In genomic region chr18:9866627-9867453, GRCh38 we compare ENCODE assay signal across 19 cellular contexts. TPM values are rescaled to one million over a fixed set of nuclear protein-coding genes. Genes with fewer than 3 reads are reported as not detected.
DNase-seq lines count a peak whose midpoint lies in the region; ATAC-seq, FAIRE-seq and TF ChIP-seq lines count a peak whose summit lies in the region.
"Had no signal": no experiment of that assay in that cellular context is flagged by ENCODE, and none has a peak within 500 bp of the region (broad histone marks: within the 10 kb centered on the region; RNA-seq: fewer than 3 reads in every experiment).

No MANE protein-coding gene starts in this region.

- H3K9me3 ChIP-seq in right lobe of liver (no peaks in the 10 kb centered on the region), HepG2 (ENCODE audit: low read length) (peaks cover 15% of the 10 kb centered on the region), upper lobe of right lung (no peaks in the 10 kb centered on the region)

- WGBS in right lobe of liver (ENCODE audit: insufficient coverage, low coverage, low lambda C conversion rate, missing lambda C conversion rate), result 86% methylated on average over 5 of the region's 6 CpGs
- 89% methylated on average over 4 of the region's 6 CpGs for WGBS in HepG2 (ENCODE audit: low lambda C conversion rate)

- CTCF ChIA-PET in HepG2 (lab: Yijun Ruan, JAX; ENCODE audit: low intra/inter-chr PET ratio, low total read pairs), result no interaction called here

- H2AFZ ChIP-seq in HepG2 (ENCODE audit: low read length), result no peak overlapping the region

- POLR2A ChIA-PET in HepG2 (lab: Yijun Ruan, JAX), result no interaction called here

- TF ChIP-seq EP300 in HepG2 (IDR thresholded peaks at IDR 0.05; ENCODE audit: low read depth in 2 of 2, low read length in 2 of 2) (no peak), HepG2 (CRISPR knock-in tag; IDR thresholded peaks at IDR 0.05; ENCODE audit: borderline replicate concordance) (no peak)

- TF ChIP-seq CTCF in right lobe of liver (IDR thresholded peaks at IDR 0.05), result no peak
- TF ChIP-seq CTCF in HepG2 (CRISPR knock-in tag; IDR thresholded peaks at IDR 0.05), result no peak
- no peak for TF ChIP-seq CTCF in bronchial epithelial cell (IDR thresholded peaks at IDR 0.05; ENCODE audit: insufficient read depth, low read length, severe bottlenecking)
- TF ChIP-seq CTCF in upper lobe of right lung (IDR thresholded peaks at IDR 0.05), result no peak

- H3K4me2 ChIP-seq in HepG2 (ENCODE audit: low read depth, low read length), result no peak overlapping the region
- H3K4me2 ChIP-seq: KMS-11 had no signal

- H3K9ac ChIP-seq in HepG2 (ENCODE audit: insufficient read depth, low read depth, low read length), result no peak overlapping the region
- H3K9ac ChIP-seq: BLaER1 treated with 17β-estradiol and CSF1 and Interleukin-3, amounts not matched to agents 10 nM and 100 nM; KMS-11 had no signal

- peak in 3 of 4 donors; percentile 50 to 68 (median 60) for ATAC-seq in right lobe of liver
- no peak for ATAC-seq in HepG2
- peak; percentile 77 for ATAC-seq in upper lobe of right lung
- ATAC-seq in GM18505 (IDR thresholded peaks at IDR 0.05; ENCODE audit: unreplicated experiment), result no peak
- ATAC-seq in HG03097 (IDR thresholded peaks at IDR 0.05; ENCODE audit: low FRiP score, unreplicated experiment), result no peak

- DNase-seq in right lobe of liver, result peak in 1 of 3 donors; percentile 42
- DNase-seq in HepG2 (ENCODE audit: low spot score), result no peak
- peak; percentile 49 for DNase-seq in bronchial epithelial cell (ENCODE audit: low read depth)
- peak; percentile 86 for DNase-seq in kidney glomerular epithelial cell (lab: John Stamatoyannopoulos, UW)
- DNase-seq in upper lobe of right lung, result peak; percentile 75
- DNase-seq in NCI-H1436 (lab: John Stamatoyannopoulos, UW), result no peak
- DNase-seq: 8988T, DMS153, GOT3, NCI-H1105 treated with DMSO at 0.1 percent for 48 hours, NCI-H187 treated with DMSO at 0.1 percent for 48 hours, NCI-H446, NCI-H774, SIG-M5 had no signal

- intact Hi-C loops in right lobe of liver (cut with DNase I), result no loop called here
- intact Hi-C loops in HepG2 (cut with micrococcal nuclease; ENCODE audit: unreplicated experiment), result no loop called here
- intact Hi-C loops in upper lobe of right lung (cut with DNase I), result no loop called here

- H3K27ac ChIP-seq in right lobe of liver (no peak overlapping the region), HepG2 (ENCODE audit: extremely low read length, insufficient read depth, low read length) (no peak overlapping the region), upper lobe of right lung (no peak overlapping the region)
- H3K27ac ChIP-seq: BLaER1 treated with 17β-estradiol and CSF1 and Interleukin-3, amounts not matched to agents 10 nM and 100 nM; KMS-11 had no signal

- H3K27me3 ChIP-seq in right lobe of liver (no peaks in the 10 kb centered on the region), HepG2 (ENCODE audit: control insufficient read depth in 1 of 2, insufficient read depth in 2 of 2, low read length in 2 of 2) (no peaks in the 10 kb centered on the region), bronchial epithelial cell (ENCODE audit: control insufficient read depth, insufficient read depth, low read length) (no peaks in the 10 kb centered on the region), upper lobe of right lung (no peaks in the 10 kb centered on the region)
- H3K27me3 ChIP-seq: BLaER1 treated with 17β-estradiol and CSF1 and Interleukin-3, amounts not matched to agents 10 nM and 100 nM had no signal

- no peak for TF ChIP-seq RAD21 in HepG2 (CRISPR knock-in tag; IDR thresholded peaks at IDR 0.05)

- no peaks in the 10 kb centered on the region for H3K36me3 ChIP-seq in right lobe of liver
- no peaks in the 10 kb centered on the region for H3K36me3 ChIP-seq in HepG2 (replicated peaks in 1 of 2; ENCODE audit: control insufficient read depth in 1 of 2, insufficient read depth in 2 of 2, low read length in 2 of 2)
- no peaks in the 10 kb centered on the region for H3K36me3 ChIP-seq in bronchial epithelial cell (ENCODE audit: control insufficient read depth, insufficient read depth, low read length)
- no peaks in the 10 kb centered on the region for H3K36me3 ChIP-seq in upper lobe of right lung

- in situ Hi-C loops in HepG2 (cut with HindIII; ENCODE audit: extremely low pct_ligation_motif_present, low pct_unique_long_range_greater_than_20kb), result no loop called here

- H3K79me2 ChIP-seq in HepG2 (ENCODE audit: insufficient read depth, low read length), result no peaks in the 10 kb centered on the region

- no TSS peak for BruUV-seq in HepG2 (replicated peaks; lab: Mats Ljungman, UMichigan)

- H4K20me1 ChIP-seq in HepG2 (ENCODE audit: insufficient read depth, low read length), result no peaks in the 10 kb centered on the region
- H4K20me1 ChIP-seq: BLaER1 treated with 17β-estradiol and CSF1 and Interleukin-3, amounts not matched to agents 10 nM and 100 nM had no signal

- H3K4me1 ChIP-seq in right lobe of liver (peaks cover 0 to 10% (median 0%) of the 10 kb centered on the region in 4 donors), HepG2 (ENCODE audit: insufficient read depth, low read length) (peaks cover 35% of the 10 kb centered on the region), upper lobe of right lung (peaks cover 9% of the 10 kb centered on the region)

- FAIRE-seq in HepG2 (lab: Jason Lieb, UNC) (no peak), bronchial epithelial cell (lab: Jason Lieb, UNC) (no peak)
- FAIRE-seq: RCC 7860 had no signal

- no peak for TF ChIP-seq POLR2A in right lobe of liver (IDR thresholded peaks at IDR 0.05)
- TF ChIP-seq POLR2A in HepG2 (IDR thresholded peaks at IDR 0.05; ENCODE audit: insufficient read depth in 1 of 2, low read depth in 2 of 2, low read length in 2 of 2), result no peak
- TF ChIP-seq POLR2A in GM18505 (IDR thresholded peaks at IDR 0.05; ENCODE audit: borderline replicate concordance, extremely low read depth, insufficient read depth, insufficient read length), result no peak

- H3K4me3 ChIP-seq in right lobe of liver (no peak overlapping the region), HepG2 (replicated peaks in 1 of 3; ENCODE audit: insufficient read depth in 1 of 3, low read depth in 2 of 3, low read length in 3 of 3) (no peak overlapping the region), bronchial epithelial cell (ENCODE audit: low read depth, low read length) (no peak overlapping the region), upper lobe of right lung (no peak overlapping the region)
- H3K4me3 ChIP-seq: BLaER1 treated with 17β-estradiol and CSF1 and Interleukin-3, amounts not matched to agents 10 nM and 100 nM had no signal

RNA-seq across cellular contexts. Expression of gene TXNDC2, which starts 18.9 kb away (rescaled TPM):
- total RNA-seq in right lobe of liver (not detected), HepG2 (2016; rRNA removed; fragmentation: Illumina TruSeq; extraction: Trizol) (not detected in 2 replicates), bronchial epithelial cell (under 0.01 TPM in 1 of 2 replicates, not detected in the other), upper lobe of right lung (0.55 TPM)
- not detected in 2 replicates for total RNA-seq in HepG2 (2016; cell fraction: cytosol; rRNA removed; fragmentation: Illumina TruSeq; extraction: Trizol; ENCODE audit: low read depth)
- total RNA-seq in HepG2 (2016; cell fraction: insoluble cytoplasmic fraction; rRNA removed; fragmentation: Illumina TruSeq; extraction: Trizol), result not detected in 2 replicates
- not detected in 2 replicates for total RNA-seq in HepG2 (2016; cell fraction: membrane; rRNA removed; fragmentation: Illumina TruSeq; extraction: Trizol)
- not detected in 2 replicates for total RNA-seq in HepG2 (2016; cell fraction: nucleus; rRNA removed; fragmentation: Illumina TruSeq; extraction: Trizol)
- not detected in 2 replicates for polyA plus RNA-seq in HepG2 (2011; rRNA removed)
- polyA plus RNA-seq in HepG2 (2011; cell fraction: cytosol; rRNA removed), result not detected in 2 replicates
- 0.09 TPM in 1 of 2 replicates, not detected in the other for polyA plus RNA-seq in HepG2 (2011; cell fraction: nucleus; rRNA removed)
- polyA plus RNA-seq in HepG2 (2012), result 0.08 TPM in 1 of 2 replicates, not detected in the other
- 0.06 TPM in 1 of 2 replicates, not detected in the other for polyA plus RNA-seq in HepG2 (2016; cell fraction: cytosol; fragmentation: Illumina TruSeq; extraction: Trizol; ENCODE audit: low read depth)
- not detected in 2 replicates for polyA plus RNA-seq in HepG2 (2016; cell fraction: insoluble cytoplasmic fraction; fragmentation: Illumina TruSeq; extraction: Trizol; ENCODE audit: low read depth)
- not detected in 2 replicates for polyA plus RNA-seq in HepG2 (2016; cell fraction: membrane; fragmentation: Illumina TruSeq; extraction: Trizol; ENCODE audit: low read depth)
- polyA plus RNA-seq in HepG2 (2016; cell fraction: nucleus; fragmentation: Illumina TruSeq; extraction: Trizol; ENCODE audit: insufficient read depth, low read depth), result not detected in 2 replicates
- polyA minus RNA-seq in HepG2 (2011; rRNA and poly(A)+ RNA removed; ENCODE audit: low replicate concordance), result 0.35 TPM in 1 of 2 replicates, not detected in the other
- not detected in 2 replicates for polyA minus RNA-seq in HepG2 (2011; cell fraction: cytosol; rRNA and poly(A)+ RNA removed)
- polyA minus RNA-seq in HepG2 (2011; cell fraction: nucleus; rRNA and poly(A)+ RNA removed), result not detected in 2 replicates

RNA-seq across cellular contexts. Expression of gene VAPA, which starts 47.0 kb away (rescaled TPM):
- total RNA-seq in right lobe of liver (100 to 1,000 TPM in 2 of 6 experiments, 10 to 100 TPM in 4; 69.6 to 149 (median 90.7) TPM), HepG2 (2016; rRNA removed; fragmentation: Illumina TruSeq; extraction: Trizol) (294 and 375 TPM in 2 replicates), bronchial epithelial cell (270 and 356 TPM in 2 replicates), upper lobe of right lung (225 TPM)
- 264 and 266 TPM in 2 replicates for total RNA-seq in HepG2 (2016; cell fraction: cytosol; rRNA removed; fragmentation: Illumina TruSeq; extraction: Trizol; ENCODE audit: low read depth)
- 297 and 387 TPM in 2 replicates for total RNA-seq in HepG2 (2016; cell fraction: insoluble cytoplasmic fraction; rRNA removed; fragmentation: Illumina TruSeq; extraction: Trizol)
- total RNA-seq in HepG2 (2016; cell fraction: membrane; rRNA removed; fragmentation: Illumina TruSeq; extraction: Trizol), result 204 and 205 TPM in 2 replicates
- total RNA-seq in HepG2 (2016; cell fraction: nucleus; rRNA removed; fragmentation: Illumina TruSeq; extraction: Trizol), result 154 and 169 TPM in 2 replicates
- polyA plus RNA-seq in HepG2 (2011; rRNA removed), result 135 and 167 TPM in 2 replicates
- 88.4 and 143 TPM in 2 replicates for polyA plus RNA-seq in HepG2 (2011; cell fraction: cytosol; rRNA removed)
- 42.2 and 58.3 TPM in 2 replicates for polyA plus RNA-seq in HepG2 (2011; cell fraction: nucleus; rRNA removed)
- 139 and 149 TPM in 2 replicates for polyA plus RNA-seq in HepG2 (2012)
- polyA plus RNA-seq in HepG2 (2016; cell fraction: cytosol; fragmentation: Illumina TruSeq; extraction: Trizol; ENCODE audit: low read depth), result 89.1 and 105 TPM in 2 replicates
- 426 and 427 TPM in 2 replicates for polyA plus RNA-seq in HepG2 (2016; cell fraction: insoluble cytoplasmic fraction; fragmentation: Illumina TruSeq; extraction: Trizol; ENCODE audit: low read depth)
- polyA plus RNA-seq in HepG2 (2016; cell fraction: membrane; fragmentation: Illumina TruSeq; extraction: Trizol; ENCODE audit: low read depth), result 141 and 145 TPM in 2 replicates
- 175 and 198 TPM in 2 replicates for polyA plus RNA-seq in HepG2 (2016; cell fraction: nucleus; fragmentation: Illumina TruSeq; extraction: Trizol; ENCODE audit: insufficient read depth, low read depth)
- polyA minus RNA-seq in HepG2 (2011; rRNA and poly(A)+ RNA removed; ENCODE audit: low replicate concordance), result 70.7 and 89.7 TPM in 2 replicates
- 146 and 183 TPM in 2 replicates for polyA minus RNA-seq in HepG2 (2011; cell fraction: cytosol; rRNA and poly(A)+ RNA removed)
- 140 and 144 TPM in 2 replicates for polyA minus RNA-seq in HepG2 (2011; cell fraction: nucleus; rRNA and poly(A)+ RNA removed)

Comparison
In these comparisons a context has a peak if more than half of its experiments do, and no peak if none do; other contexts are left out.
1. ATAC-seq: peak in right lobe of liver (3 of 4) and upper lobe of right lung (single experiment); none in HepG2 (single experiment), GM18505 (single experiment) and HG03097 (single experiment).
2. DNase-seq: peak in bronchial epithelial cell (single experiment), kidney glomerular epithelial cell (single experiment) and upper lobe of right lung (single experiment); none in HepG2 (single experiment) and NCI-H1436 (single experiment).